14 cellular contexts compared by ENCODE assay signal in genomic region chr5:139277171-139277570, GRCh38. TPM values are rescaled to one million over a fixed set of nuclear protein-coding genes. Genes with fewer than 3 reads are reported as not detected.
DNase-seq lines count a peak whose midpoint lies in the region; ATAC-seq and TF ChIP-seq lines count a peak whose summit lies in the region.
"Had no signal": no experiment of that assay in that cellular context is flagged by ENCODE, and none has a peak within 500 bp of the region (broad histone marks: within the 10 kb centered on the region; RNA-seq: fewer than 3 reads in every experiment).

No MANE protein-coding gene starts in this region.

- intact Hi-C loops in activated naive CD4-positive, alpha-beta T cell treated with anti-CD3 and anti-CD28 coated beads for 36 hours (cut with micrococcal nuclease): no loop called here
- intact Hi-C loops in dorsolateral prefrontal cortex (cut with DNase I): loop anchor here in 1 of 2 donors (10.0 kb wide), 1 partner anchor 238 kb away; no protein-coding TSS in a partner anchor

- peaks cover 66% of the 10 kb centered on the region for H3K4me1 Mint-ChIP-seq in activated naive CD4-positive, alpha-beta T cell treated with anti-CD3 and anti-CD28 coated beads for 36 hours (ENCODE audit: low read depth)
- H3K4me1 Mint-ChIP-seq in stimulated activated naive B cell treated with anti-CD40 and anti-IgM and Interleukin-4, amounts not matched to agents 10 μg/mL and 1 μg/mL and 100 μg/mL, for 72 hours: peaks cover 29 to 72% of the 10 kb centered on the region in 2 donors

- no peaks in the 10 kb centered on the region for H3K27me3 Mint-ChIP-seq in activated naive CD4-positive, alpha-beta T cell treated with anti-CD3 and anti-CD28 coated beads for 36 hours (ENCODE audit: low read depth)
- no peaks in the 10 kb centered on the region for H3K27me3 Mint-ChIP-seq in stimulated activated naive B cell treated with anti-CD40 and anti-IgM and Interleukin-4, amounts not matched to agents 10 μg/mL and 1 μg/mL and 100 μg/mL, for 72 hours

- peaks cover 57% of the 10 kb centered on the region for H3K36me3 Mint-ChIP-seq in activated naive CD4-positive, alpha-beta T cell treated with anti-CD3 and anti-CD28 coated beads for 36 hours (ENCODE audit: low read depth)
- H3K36me3 Mint-ChIP-seq in stimulated activated naive B cell treated with anti-CD40 and anti-IgM and Interleukin-4, amounts not matched to agents 10 μg/mL and 1 μg/mL and 100 μg/mL, for 72 hours: peaks cover 23 to 40% of the 10 kb centered on the region in 2 donors

- peak overlapping the region; percentile 29 for H3K27ac ChIP-seq in OCI-LY1 (ENCODE audit: low read depth, low read length, poor library complexity, severe bottlenecking)
- peak overlapping the region in 58 of 59 donors; percentile 4 to 88 (median 68) for H3K27ac ChIP-seq in dorsolateral prefrontal cortex
- no peak overlapping the region for H3K27ac ChIP-seq in foreskin keratinocyte

- H3K9me3 ChIP-seq in OCI-LY1 (ENCODE audit: low read length): no peaks in the 10 kb centered on the region
- H3K9me3 ChIP-seq: spleen had no signal

- no peaks in the 10 kb centered on the region for H3K27me3 ChIP-seq in OCI-LY1 (ENCODE audit: insufficient read depth, low read length)
- H3K27me3 ChIP-seq in dorsolateral prefrontal cortex: no peaks in the 10 kb centered on the region
- H3K27me3 ChIP-seq in foreskin keratinocyte: no peaks in the 10 kb centered on the region
- H3K27me3 ChIP-seq: spleen had no signal

- no peaks in the 10 kb centered on the region for H4K20me1 ChIP-seq in OCI-LY1 (ENCODE audit: insufficient read depth, low read length)

- H3K79me2 ChIP-seq in OCI-LY1 (ENCODE audit: insufficient read depth, low read length): peaks cover 27% of the 10 kb centered on the region

- H3K36me3 ChIP-seq in OCI-LY1 (ENCODE audit: insufficient read depth, low read length): peaks cover 71% of the 10 kb centered on the region

- no peaks in the 10 kb centered on the region for H3K9me2 ChIP-seq in OCI-LY1 (ENCODE audit: low read depth, low read length)

- TF ChIP-seq CTCF in OCI-LY1 (IDR thresholded peaks at IDR 0.05; ENCODE audit: low read length): no peak
- TF ChIP-seq CTCF in dorsolateral prefrontal cortex (IDR thresholded peaks at IDR 0.05 in 54 of 56, conservative IDR thresholded peaks at IDR 0.05 in 2 of 56; ENCODE audit: low read depth in 1 of 56, partially characterized antibody in 56 of 56): no peak
- no peak for TF ChIP-seq CTCF in foreskin keratinocyte (conservative IDR thresholded peaks at IDR 0.05)

- CTCF ChIA-PET in activated naive CD4-positive, alpha-beta T cell treated with anti-CD3 and anti-CD28 coated beads for 36 hours (lab: Charles Lee): interaction anchor here (1.1 to 3.3 kb wide), 2 partner anchors 9 to 64 kb away, joined by 3 to 14 read pairs; partner anchors contain the start of gene PAIP2

- H3K4me1 ChIP-seq in OCI-LY1 (ENCODE audit: insufficient read depth, low read length, severe bottlenecking) (peaks cover 42% of the 10 kb centered on the region), foreskin keratinocyte (peaks cover 24% of the 10 kb centered on the region)

- H3K27ac Mint-ChIP-seq in activated naive CD4-positive, alpha-beta T cell treated with anti-CD3 and anti-CD28 coated beads for 36 hours: peak overlapping the region; percentile 72
- peak overlapping the region; percentile 60 for H3K27ac Mint-ChIP-seq in stimulated activated naive B cell treated with anti-CD40 and anti-IgM and Interleukin-4, amounts not matched to agents 10 μg/mL and 1 μg/mL and 100 μg/mL, for 72 hours
- H3K27ac Mint-ChIP-seq: CD14-positive monocyte had no signal

- no peaks in the 10 kb centered on the region for H3F3A ChIP-seq in OCI-LY1 (ENCODE audit: insufficient read depth, low read length)

- H3K4me3 ChIP-seq in OCI-LY1 (ENCODE audit: low read depth, low read length, poor library complexity, severe bottlenecking) (peak overlapping the region; percentile 78), dorsolateral prefrontal cortex (peak overlapping the region in 2 of 59 donors; percentile 4 to 9)
- H3K4me3 ChIP-seq: lung, spleen had no signal

- H3K9ac ChIP-seq in OCI-LY1 (ENCODE audit: low read length): peak overlapping the region; percentile 74; the same call in 1 of the 2 replicates

- DNase-seq in activated naive CD4-positive, alpha-beta T cell treated with anti-CD3 and anti-CD28 coated beads for 36 hours: no peak
- DNase-seq in activated naive CD4-positive, alpha-beta T cell (lab: John Stamatoyannopoulos, UW): no peak
- DNase-seq in dorsolateral prefrontal cortex (peak in 2 of 10 donors; percentile 24 to 43), NCI-H524 (lab: John Stamatoyannopoulos, UW) (no peak), foreskin keratinocyte (no peak), DMS 273 treated with DMSO at 0.1 percent for 48 hours (lab: John Stamatoyannopoulos, UW) (no peak)
- no peak for DNase-seq in stimulated activated naive B cell treated with anti-CD40 and anti-IgM and Interleukin-4, amounts not matched to agents 10 μg/mL and 1 μg/mL and 100 μg/mL, for 72 hours
- DNase-seq: aorta, H7, spleen, T1000 had no signal

- peak overlapping the region; percentile 50 for H3K4me3 Mint-ChIP-seq in activated naive CD4-positive, alpha-beta T cell treated with anti-CD3 and anti-CD28 coated beads for 36 hours
- peak overlapping the region; percentile 66 to 70 for H3K4me3 Mint-ChIP-seq in stimulated activated naive B cell treated with anti-CD40 and anti-IgM and Interleukin-4, amounts not matched to agents 10 μg/mL and 1 μg/mL and 100 μg/mL, for 72 hours
- H3K4me3 Mint-ChIP-seq: CD14-positive monocyte had no signal

- no peak overlapping the region for H2AFZ ChIP-seq in OCI-LY1 (ENCODE audit: low read length)

- no peaks in the 10 kb centered on the region for H3K9me3 Mint-ChIP-seq in activated naive CD4-positive, alpha-beta T cell treated with anti-CD3 and anti-CD28 coated beads for 36 hours
- H3K9me3 Mint-ChIP-seq in stimulated activated naive B cell treated with anti-CD40 and anti-IgM and Interleukin-4, amounts not matched to agents 10 μg/mL and 1 μg/mL and 100 μg/mL, for 72 hours: no peaks in the 10 kb centered on the region
- H3K9me3 Mint-ChIP-seq: CD14-positive monocyte had no signal

- ATAC-seq in stimulated activated naive B cell treated with anti-CD40 and anti-IgM and Interleukin-4, amounts not matched to agents 10 μg/mL and 1 μg/mL and 100 μg/mL, for 72 hours (replicated peaks): no peak
- no peak for ATAC-seq in foreskin keratinocyte

- H3K4me2 ChIP-seq in OCI-LY1 (ENCODE audit: low read length): peak overlapping the region; percentile 99

RNA-seq across cellular contexts. Expression of gene MATR3, which starts 16.4 kb away (rescaled TPM):
- total RNA-seq in activated naive CD4-positive, alpha-beta T cell treated with anti-CD3 and anti-CD28 coated beads for 36 hours: 100 to 1,000 TPM; 137 to 164 TPM
- total RNA-seq in dorsolateral prefrontal cortex: 100 to 1,000 TPM; 154 to 477 (median 345) TPM
- 246 and 255 TPM in 2 replicates for total RNA-seq in foreskin keratinocyte
- 78.7 and 93.5 TPM in 2 replicates for polyA plus RNA-seq in foreskin keratinocyte
